8 cellular contexts compared by ENCODE assay signal in the genomic region with DNA sequence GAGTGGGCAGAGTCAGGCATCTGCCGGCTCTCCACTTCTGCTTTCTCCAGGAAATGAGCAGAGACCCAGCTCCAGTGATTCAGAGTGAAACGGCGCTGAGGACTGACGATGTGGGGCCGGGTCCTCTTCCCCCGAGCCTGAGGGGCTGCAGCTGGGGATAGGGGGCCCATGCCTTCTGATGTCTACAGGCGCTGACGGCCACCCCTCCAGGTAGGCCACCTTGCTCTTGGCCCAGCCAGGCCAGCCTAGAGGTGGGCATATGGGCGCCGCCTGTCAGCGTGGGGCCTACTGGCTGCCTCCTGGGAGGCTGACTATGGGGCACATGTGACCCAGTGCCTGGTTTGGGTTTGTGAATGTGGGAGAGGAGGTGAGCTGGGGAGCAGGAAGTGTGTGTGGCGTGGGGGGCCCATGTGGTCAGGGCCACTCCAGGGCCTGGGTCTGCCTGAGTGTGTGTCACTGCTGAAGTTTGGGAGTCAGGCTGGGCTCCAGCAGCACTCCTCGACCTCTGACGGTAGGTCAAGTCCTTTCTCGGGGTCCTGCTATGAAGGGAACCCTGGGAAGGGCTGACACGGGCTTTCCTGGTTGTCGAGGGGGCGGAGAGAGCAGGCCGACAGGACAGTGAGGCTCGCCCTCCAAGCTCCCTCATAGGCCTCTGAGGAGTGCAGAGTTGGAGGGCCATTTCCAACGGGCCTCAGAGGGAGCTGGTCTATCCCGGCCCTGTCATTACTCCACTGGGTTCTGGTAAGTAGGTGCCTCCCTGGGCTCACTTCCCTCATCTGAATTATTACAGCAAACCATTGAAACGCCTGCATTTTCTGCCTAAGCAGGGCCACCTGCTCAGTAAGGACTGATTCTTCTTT. TPM values are rescaled to one million over a fixed set of nuclear protein-coding genes. Genes with fewer than 3 reads are reported as not detected.
DNase-seq lines count a peak whose midpoint lies in the region; ATAC-seq and TF ChIP-seq lines count a peak whose summit lies in the region.

A gene with protein sequence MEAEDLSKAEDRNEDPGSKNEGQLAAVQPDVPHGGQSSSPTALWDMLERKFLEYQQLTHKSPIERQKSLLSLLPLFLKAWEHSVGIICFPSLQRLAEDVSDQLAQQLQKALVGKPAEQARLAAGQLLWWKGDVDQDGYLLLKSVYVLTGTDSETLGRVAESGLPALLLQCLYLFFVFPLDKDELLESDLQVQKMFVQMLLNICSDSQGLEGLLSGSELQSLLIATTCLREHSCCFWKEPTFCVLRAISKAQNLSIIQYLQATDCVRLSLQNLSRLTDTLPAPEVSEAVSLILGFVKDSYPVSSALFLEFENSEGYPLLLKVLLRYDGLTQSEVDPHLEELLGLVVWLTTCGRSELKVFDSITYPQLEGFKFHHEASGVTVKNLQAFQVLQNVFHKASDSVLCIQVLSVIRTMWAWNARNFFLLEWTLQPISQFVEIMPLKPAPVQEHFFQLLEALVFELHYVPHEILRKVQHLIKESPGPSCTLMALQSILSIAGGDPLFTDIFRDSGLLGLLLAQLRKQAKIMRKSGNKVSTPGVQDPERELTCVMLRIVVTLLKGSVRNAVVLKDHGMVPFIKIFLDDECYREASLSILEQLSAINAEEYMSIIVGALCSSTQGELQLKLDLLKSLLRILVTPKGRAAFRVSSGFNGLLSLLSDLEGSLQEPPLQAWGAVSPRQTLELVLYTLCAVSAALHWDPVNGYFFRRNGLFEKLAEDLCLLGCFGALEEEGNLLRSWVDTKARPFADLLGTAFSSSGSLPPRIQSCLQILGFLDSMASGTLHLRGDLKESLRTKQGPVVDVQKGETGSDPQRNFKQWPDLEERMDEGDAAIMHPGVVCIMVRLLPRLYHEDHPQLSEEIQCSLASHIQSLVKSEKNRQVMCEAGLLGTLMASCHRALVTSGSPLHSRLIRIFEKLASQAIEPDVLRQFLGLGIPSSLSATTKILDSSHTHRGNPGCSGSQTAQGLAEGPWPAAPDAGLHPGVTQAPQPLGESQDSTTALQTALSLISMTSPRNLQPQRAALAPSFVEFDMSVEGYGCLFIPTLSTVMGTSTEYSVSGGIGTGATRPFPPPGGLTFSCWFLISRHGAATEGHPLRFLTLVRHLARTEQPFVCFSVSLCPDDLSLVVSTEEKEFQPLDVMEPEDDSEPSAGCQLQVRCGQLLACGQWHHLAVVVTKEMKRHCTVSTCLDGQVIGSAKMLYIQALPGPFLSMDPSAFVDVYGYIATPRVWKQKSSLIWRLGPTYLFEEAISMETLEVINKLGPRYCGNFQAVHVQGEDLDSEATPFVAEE (N-terminal part only) (plus strand): TSS at position 82 of the 860 bp plus-strand sequence. CDS start 24,860 bp downstream, outside the sequence.

- no peaks in the 10 kb centered on the region for H3K4me1 Mint-ChIP-seq in activated naive CD8-positive, alpha-beta T cell treated with anti-CD3 and anti-CD28 coated beads for 36 hours
- H3K4me1 Mint-ChIP-seq in activated T-cell treated with anti-CD3 and anti-CD28 coated beads, Interleukin-2, amount 50 U/mL, for 72 hours (ENCODE audit: low read depth): no peaks in the 10 kb centered on the region

- TF ChIP-seq EP300 in ovary (IDR thresholded peaks at IDR 0.05): no peak

- H3K36me3 ChIP-seq in ovary: no peaks in the 10 kb centered on the region

- TF ChIP-seq CTCF in ovary (IDR thresholded peaks at IDR 0.05): no peak

- no peaks in the 10 kb centered on the region for H3K36me3 Mint-ChIP-seq in activated naive CD8-positive, alpha-beta T cell treated with anti-CD3 and anti-CD28 coated beads for 36 hours
- H3K36me3 Mint-ChIP-seq in activated T-cell treated with anti-CD3 and anti-CD28 coated beads, Interleukin-2, amount 50 U/mL, for 72 hours (ENCODE audit: insufficient read depth in 2 of 2): no peaks in the 10 kb centered on the region

- peaks cover 9% of the 10 kb centered on the region for H3K27me3 Mint-ChIP-seq in activated naive CD8-positive, alpha-beta T cell treated with anti-CD3 and anti-CD28 coated beads for 36 hours
- peaks cover 8% of the 10 kb centered on the region for H3K27me3 Mint-ChIP-seq in activated T-cell treated with anti-CD3 and anti-CD28 coated beads, Interleukin-2, amount 50 U/mL, for 72 hours (ENCODE audit: low read depth)

- H3K4me3 ChIP-seq in ovary: no peak within 1 kb of the TSS

- no peak for DNase-seq in activated naive CD8-positive, alpha-beta T cell treated with anti-CD3 and anti-CD28 coated beads for 36 hours
- peak; percentile 50 for DNase-seq in pons (ENCODE audit: low spot score)
- no peak for DNase-seq in NCI-H1436 treated with DMSO at 0.1 percent for 48 hours (lab: John Stamatoyannopoulos, UW)
- no peak for DNase-seq in activated T-cell treated with anti-CD3 and anti-CD28 coated beads, Interleukin-2, amount 50 U/mL, for 72 hours
- DNase-seq in activated CD4-positive, alpha-beta T cell treated with anti-CD3 and anti-CD28 coated beads for 48 hours: no peak
- no peak for DNase-seq in ovary

- no peaks in the 10 kb centered on the region for H3K4me1 ChIP-seq in ovary (ENCODE audit: insufficient read depth)

- no peaks in the 10 kb centered on the region for H3K9me3 ChIP-seq in ovary

- no peaks in the 10 kb centered on the region for H3K27me3 ChIP-seq in ovary

- H3K27ac ChIP-seq in ovary: no peak within 1 kb of the TSS

- H3K27ac Mint-ChIP-seq in activated naive CD8-positive, alpha-beta T cell treated with anti-CD3 and anti-CD28 coated beads for 36 hours: peak within 1 kb of the TSS; percentile 46
- no peak within 1 kb of the TSS for H3K27ac Mint-ChIP-seq in activated T-cell treated with anti-CD3 and anti-CD28 coated beads, Interleukin-2, amount 50 U/mL, for 72 hours

- H3K4me3 Mint-ChIP-seq in activated naive CD8-positive, alpha-beta T cell treated with anti-CD3 and anti-CD28 coated beads for 36 hours: peak within 1 kb of the TSS; percentile 51
- H3K4me3 Mint-ChIP-seq in activated T-cell treated with anti-CD3 and anti-CD28 coated beads, Interleukin-2, amount 50 U/mL, for 72 hours: no peak within 1 kb of the TSS

- H3K9me3 Mint-ChIP-seq in activated naive CD8-positive, alpha-beta T cell treated with anti-CD3 and anti-CD28 coated beads for 36 hours: no peaks in the 10 kb centered on the region
- H3K9me3 Mint-ChIP-seq in activated T-cell treated with anti-CD3 and anti-CD28 coated beads, Interleukin-2, amount 50 U/mL, for 72 hours: no peaks in the 10 kb centered on the region

- TF ChIP-seq POLR2A in GM19099 (IDR thresholded peaks at IDR 0.05; ENCODE audit: extremely low read depth, insufficient read length, low read depth) (peak; percentile 68), ovary (IDR thresholded peaks at IDR 0.05) (no peak)

- intact Hi-C loops in ovary (cut with DNase I): no loop called here

- 79 to 84% (median 83%) methylated on average over 19 to 23 of the region's 23 CpGs for WGBS in ovary, 3 donors

- peak; percentile 47 for ATAC-seq in HG03064 (IDR thresholded peaks at IDR 0.05; ENCODE audit: low read depth, unreplicated experiment)
- ATAC-seq in activated T-cell treated with anti-CD3 and anti-CD28 coated beads, Interleukin-2, amount 50 U/mL, for 72 hours (replicated peaks in 1 of 2): no peak

RNA-seq across cellular contexts. Expression of the gene that starts here (rescaled TPM):
- total RNA-seq in activated naive CD8-positive, alpha-beta T cell treated with anti-CD3 and anti-CD28 coated beads for 36 hours: 1 to 10 TPM in 1 of 2 experiments, under 1 TPM in 1; 0.93 to 1.2 TPM
- 1 to 10 TPM in 1 of 2 donors, under 1 TPM in 1; 0.58 to 1.7 TPM for total RNA-seq in activated T-cell treated with anti-CD3 and anti-CD28 coated beads, Interleukin-2, amount 50 U/mL, for 72 hours
- total RNA-seq in ovary: 1 to 10 TPM in 6 of 7 donors, under 1 TPM in 1; 0.72 to 4.2 (median 1.7) TPM
- 1 to 10 TPM in 1 of 2 donors, under 1 TPM in 1; 0.54 to 1.8 TPM for polyA plus RNA-seq in ovary
